Comparison of ENCODE assay signal across 15 cellular contexts in the genomic region with DNA sequence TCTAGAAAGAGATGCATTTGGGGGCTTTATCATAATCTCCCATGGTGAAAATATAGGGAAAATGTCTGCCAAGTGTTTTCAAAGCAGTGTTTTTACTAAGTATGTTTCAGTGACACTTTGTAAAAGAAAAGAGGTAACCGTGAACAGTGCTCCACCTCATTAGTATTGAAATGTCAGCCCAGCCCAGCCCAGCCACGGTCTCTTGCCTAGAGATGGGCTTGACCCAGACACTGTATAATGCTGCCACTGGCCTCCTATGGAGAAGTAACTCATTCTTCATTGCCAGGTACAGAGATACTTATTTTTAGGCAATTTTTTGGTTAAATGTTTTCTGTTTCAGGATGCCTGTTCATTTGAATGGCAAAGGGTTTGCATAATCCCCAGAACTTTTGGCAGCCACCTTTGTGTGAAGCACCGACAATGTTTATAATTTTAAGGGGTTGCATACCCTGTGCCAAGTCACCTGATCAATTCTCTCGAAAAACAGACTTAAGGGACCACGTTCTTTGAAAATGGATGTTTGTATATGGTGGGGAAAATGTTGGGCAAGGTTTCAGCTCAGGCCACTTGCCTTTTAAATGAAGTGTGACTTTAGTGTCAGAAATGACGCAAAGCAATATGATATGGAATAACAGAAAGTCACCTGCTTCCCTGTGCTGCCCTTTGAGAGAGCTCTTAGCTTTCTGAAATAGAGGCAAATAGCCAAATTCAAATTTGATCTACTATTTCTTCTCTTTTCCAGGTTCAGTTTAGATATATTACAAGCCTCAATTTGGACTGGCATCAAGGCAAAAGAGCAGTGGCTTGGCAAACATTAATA.
"Had no signal": no experiment of that assay in that cellular context is flagged by ENCODE, and none has a peak within 500 bp of the region (broad histone marks: within the 10 kb centered on the region; RNA-seq: fewer than 3 reads in every experiment).

No MANE protein-coding gene starts in this region.

- H3K9me3 ChIP-seq: adrenal gland, mucosa of descending colon, neutrophil, tibial nerve, vagina had no signal

- H3K4me1 ChIP-seq: adrenal gland, parathyroid adenoma, tibial nerve, vagina had no signal

- H3K4me1 Mint-ChIP-seq: activated naive CD4-positive, alpha-beta T cell treated with anti-CD3 and anti-CD28 coated beads, Interleukin-2, amount 50 U/mL, for 24 hours; natural killer cell; stimulated activated effector memory CD8-positive, alpha-beta T cell treated with anti-CD3 and anti-CD28 coated beads, Interleukin-12 subunit alpha, Interleukin-12 subunit beta, amount 100 ng/mL, for 72 hours had no signal

- H3K4me3 ChIP-seq: adrenal gland, mucosa of descending colon, tibial nerve, vagina had no signal

- H3K27ac Mint-ChIP-seq: activated naive CD4-positive, alpha-beta T cell treated with anti-CD3 and anti-CD28 coated beads, Interleukin-2, amount 50 U/mL, for 24 hours; natural killer cell; stimulated activated effector memory CD8-positive, alpha-beta T cell treated with anti-CD3 and anti-CD28 coated beads, Interleukin-12 subunit alpha, Interleukin-12 subunit beta, amount 100 ng/mL, for 72 hours had no signal

- H3K27ac ChIP-seq: adrenal gland, neutrophil, parathyroid adenoma, tibial nerve, vagina had no signal

- DNase-seq: activated CD4-positive, CD25-positive, alpha-beta regulatory T cell treated with anti-CD3 and anti-CD28 coated beads, Interleukin-2, amount 50 U/mL, for 72 hours; activated effector memory CD4-positive, alpha-beta T cell treated with Interleukin-2 at 50 U/mL for 16 hours; activated T-cell treated with anti-CD3 and anti-CD28 coated beads, Interleukin-2, amount 50 U/mL, for 4 hours; adrenal gland; caudate nucleus; islet precursor cell; mucosa of descending colon; natural killer cell; T1000 had no signal

- H3K9ac ChIP-seq: parathyroid adenoma had no signal

- H3K27me3 Mint-ChIP-seq: activated naive CD4-positive, alpha-beta T cell treated with anti-CD3 and anti-CD28 coated beads, Interleukin-2, amount 50 U/mL, for 24 hours had no signal

- H3K27me3 ChIP-seq: adrenal gland, neutrophil, tibial nerve, vagina had no signal

- ATAC-seq: activated T-cell treated with anti-CD3 and anti-CD28 coated beads, Interleukin-2, amount 50 U/mL, for 4 hours; mucosa of descending colon; natural killer cell; stimulated activated effector memory CD8-positive, alpha-beta T cell treated with anti-CD3 and anti-CD28 coated beads, Interleukin-12 subunit alpha, Interleukin-12 subunit beta, amount 100 ng/mL, for 72 hours had no signal

- H3K36me3 Mint-ChIP-seq: activated naive CD4-positive, alpha-beta T cell treated with anti-CD3 and anti-CD28 coated beads, Interleukin-2, amount 50 U/mL, for 24 hours; natural killer cell; stimulated activated effector memory CD8-positive, alpha-beta T cell treated with anti-CD3 and anti-CD28 coated beads, Interleukin-12 subunit alpha, Interleukin-12 subunit beta, amount 100 ng/mL, for 72 hours had no signal

- H3K4me3 Mint-ChIP-seq: activated naive CD4-positive, alpha-beta T cell treated with anti-CD3 and anti-CD28 coated beads, Interleukin-2, amount 50 U/mL, for 24 hours; activated T-cell treated with anti-CD3 and anti-CD28 coated beads, Interleukin-2, amount 50 U/mL, for 4 hours; natural killer cell; stimulated activated effector memory CD8-positive, alpha-beta T cell treated with anti-CD3 and anti-CD28 coated beads, Interleukin-12 subunit alpha, Interleukin-12 subunit beta, amount 100 ng/mL, for 72 hours had no signal

- H3K9me3 Mint-ChIP-seq: activated naive CD4-positive, alpha-beta T cell treated with anti-CD3 and anti-CD28 coated beads, Interleukin-2, amount 50 U/mL, for 24 hours had no signal

- H3K36me3 ChIP-seq: adrenal gland, neutrophil, tibial nerve, vagina had no signal
